In the genomic region with DNA sequence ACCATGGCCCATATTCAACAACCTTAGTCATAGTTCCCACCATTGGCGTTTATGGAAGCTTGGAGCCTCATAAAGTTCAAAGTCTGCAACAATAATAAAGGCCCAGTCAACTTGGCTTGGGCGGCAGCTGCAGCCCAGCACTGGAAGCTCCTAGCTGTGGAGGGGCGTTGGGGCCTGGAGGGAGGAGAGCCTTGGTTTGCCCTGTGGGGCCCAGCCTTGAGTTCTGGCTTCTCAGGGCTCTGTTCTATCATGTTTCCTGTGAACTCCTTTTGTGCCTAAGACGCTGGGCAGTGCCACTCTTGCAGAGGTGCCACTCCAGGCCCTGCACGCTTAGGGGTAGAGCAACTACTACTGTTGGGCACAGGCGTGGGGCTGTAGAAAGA, we compare ENCODE assay signal across 1 cellular context.
A peak's percentile ranks its signal among the peaks of the same experiment; 100 is the strongest.
TF ChIP-seq lines count a peak whose summit lies in the region.

No MANE protein-coding gene starts in this region.

TF ChIP-seq in HepG2, 621 proteins besides CTCF, POLR2A, EP300 and RAD21 (continued from another document):
- TF ChIP-seq, protein P1, sequence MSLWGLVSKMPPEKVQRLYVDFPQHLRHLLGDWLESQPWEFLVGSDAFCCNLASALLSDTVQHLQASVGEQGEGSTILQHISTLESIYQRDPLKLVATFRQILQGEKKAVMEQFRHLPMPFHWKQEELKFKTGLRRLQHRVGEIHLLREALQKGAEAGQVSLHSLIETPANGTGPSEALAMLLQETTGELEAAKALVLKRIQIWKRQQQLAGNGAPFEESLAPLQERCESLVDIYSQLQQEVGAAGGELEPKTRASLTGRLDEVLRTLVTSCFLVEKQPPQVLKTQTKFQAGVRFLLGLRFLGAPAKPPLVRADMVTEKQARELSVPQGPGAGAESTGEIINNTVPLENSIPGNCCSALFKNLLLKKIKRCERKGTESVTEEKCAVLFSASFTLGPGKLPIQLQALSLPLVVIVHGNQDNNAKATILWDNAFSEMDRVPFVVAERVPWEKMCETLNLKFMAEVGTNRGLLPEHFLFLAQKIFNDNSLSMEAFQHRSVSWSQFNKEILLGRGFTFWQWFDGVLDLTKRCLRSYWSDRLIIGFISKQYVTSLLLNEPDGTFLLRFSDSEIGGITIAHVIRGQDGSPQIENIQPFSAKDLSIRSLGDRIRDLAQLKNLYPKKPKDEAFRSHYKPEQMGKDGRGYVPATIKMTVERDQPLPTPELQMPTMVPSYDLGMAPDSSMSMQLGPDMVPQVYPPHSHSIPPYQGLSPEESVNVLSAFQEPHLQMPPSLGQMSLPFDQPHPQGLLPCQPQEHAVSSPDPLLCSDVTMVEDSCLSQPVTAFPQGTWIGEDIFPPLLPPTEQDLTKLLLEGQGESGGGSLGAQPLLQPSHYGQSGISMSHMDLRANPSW (CRISPR knock-in tag; IDR thresholded peaks at IDR 0.05; ENCODE audit: borderline replicate concordance), result no peak
- TF ChIP-seq, protein P2, sequence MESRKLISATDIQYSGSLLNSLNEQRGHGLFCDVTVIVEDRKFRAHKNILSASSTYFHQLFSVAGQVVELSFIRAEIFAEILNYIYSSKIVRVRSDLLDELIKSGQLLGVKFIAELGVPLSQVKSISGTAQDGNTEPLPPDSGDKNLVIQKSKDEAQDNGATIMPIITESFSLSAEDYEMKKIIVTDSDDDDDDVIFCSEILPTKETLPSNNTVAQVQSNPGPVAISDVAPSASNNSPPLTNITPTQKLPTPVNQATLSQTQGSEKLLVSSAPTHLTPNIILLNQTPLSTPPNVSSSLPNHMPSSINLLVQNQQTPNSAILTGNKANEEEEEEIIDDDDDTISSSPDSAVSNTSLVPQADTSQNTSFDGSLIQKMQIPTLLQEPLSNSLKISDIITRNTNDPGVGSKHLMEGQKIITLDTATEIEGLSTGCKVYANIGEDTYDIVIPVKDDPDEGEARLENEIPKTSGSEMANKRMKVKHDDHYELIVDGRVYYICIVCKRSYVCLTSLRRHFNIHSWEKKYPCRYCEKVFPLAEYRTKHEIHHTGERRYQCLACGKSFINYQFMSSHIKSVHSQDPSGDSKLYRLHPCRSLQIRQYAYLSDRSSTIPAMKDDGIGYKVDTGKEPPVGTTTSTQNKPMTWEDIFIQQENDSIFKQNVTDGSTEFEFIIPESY (CRISPR knock-in tag; IDR thresholded peaks at IDR 0.05), result no peak
- TF ChIP-seq HDAC6 (IDR thresholded peaks at IDR 0.05; ENCODE audit: low read depth, low read length) (no peak), ARNTL (CRISPR knock-in tag; IDR thresholded peaks at IDR 0.05) (no peak), RFX1 (IDR thresholded peaks at IDR 0.05) (no peak), EHMT2 (IDR thresholded peaks at IDR 0.05; ENCODE audit: borderline replicate concordance, low read depth, low read length) (peak; percentile 65; the same call in 1 of the 2 replicates), HOXA9 (CRISPR knock-in tag; IDR thresholded peaks at IDR 0.05; ENCODE audit: borderline replicate concordance) (no peak), ZSCAN25 (CRISPR knock-in tag; IDR thresholded peaks at IDR 0.05) (no peak), SAP130 (CRISPR knock-in tag; IDR thresholded peaks at IDR 0.05; ENCODE audit: low read depth) (peak; percentile 70), NONO (IDR thresholded peaks at IDR 0.05) (no peak), NONO (CRISPR knock-in tag; conservative IDR thresholded peaks at IDR 0.05) (no peak), SAFB2 (CRISPR knock-in tag; IDR thresholded peaks at IDR 0.05; ENCODE audit: borderline replicate concordance, low read depth) (0 out of 2 replicates have a peak, but pooled peaks have one; percentile 60), KLF9 (CRISPR knock-in tag; IDR thresholded peaks at IDR 0.05; ENCODE audit: low read depth) (no peak), MTF2 (CRISPR knock-in tag; IDR thresholded peaks at IDR 0.05; ENCODE audit: borderline replicate concordance) (no peak), RXRA (CRISPR knock-in tag; IDR thresholded peaks at IDR 0.05) (peak; percentile 26; the same call in 1 of the 2 replicates), ETV6 (CRISPR knock-in tag; conservative IDR thresholded peaks at IDR 0.05) (no peak), KLF11 (CRISPR knock-in tag; IDR thresholded peaks at IDR 0.05) (no peak), ZFX (CRISPR knock-in tag; IDR thresholded peaks at IDR 0.05; ENCODE audit: low read depth) (peak; percentile 46; the same call in 1 of the 2 replicates), ZNF713 (CRISPR knock-in tag; IDR thresholded peaks at IDR 0.05) (0 out of 2 replicates have a peak, but pooled peaks have one; percentile 49), SALL1 (CRISPR knock-in tag; IDR thresholded peaks at IDR 0.05) (peak; percentile 48; the same call in 1 of the 2 replicates)
- TF ChIP-seq, protein P3, sequence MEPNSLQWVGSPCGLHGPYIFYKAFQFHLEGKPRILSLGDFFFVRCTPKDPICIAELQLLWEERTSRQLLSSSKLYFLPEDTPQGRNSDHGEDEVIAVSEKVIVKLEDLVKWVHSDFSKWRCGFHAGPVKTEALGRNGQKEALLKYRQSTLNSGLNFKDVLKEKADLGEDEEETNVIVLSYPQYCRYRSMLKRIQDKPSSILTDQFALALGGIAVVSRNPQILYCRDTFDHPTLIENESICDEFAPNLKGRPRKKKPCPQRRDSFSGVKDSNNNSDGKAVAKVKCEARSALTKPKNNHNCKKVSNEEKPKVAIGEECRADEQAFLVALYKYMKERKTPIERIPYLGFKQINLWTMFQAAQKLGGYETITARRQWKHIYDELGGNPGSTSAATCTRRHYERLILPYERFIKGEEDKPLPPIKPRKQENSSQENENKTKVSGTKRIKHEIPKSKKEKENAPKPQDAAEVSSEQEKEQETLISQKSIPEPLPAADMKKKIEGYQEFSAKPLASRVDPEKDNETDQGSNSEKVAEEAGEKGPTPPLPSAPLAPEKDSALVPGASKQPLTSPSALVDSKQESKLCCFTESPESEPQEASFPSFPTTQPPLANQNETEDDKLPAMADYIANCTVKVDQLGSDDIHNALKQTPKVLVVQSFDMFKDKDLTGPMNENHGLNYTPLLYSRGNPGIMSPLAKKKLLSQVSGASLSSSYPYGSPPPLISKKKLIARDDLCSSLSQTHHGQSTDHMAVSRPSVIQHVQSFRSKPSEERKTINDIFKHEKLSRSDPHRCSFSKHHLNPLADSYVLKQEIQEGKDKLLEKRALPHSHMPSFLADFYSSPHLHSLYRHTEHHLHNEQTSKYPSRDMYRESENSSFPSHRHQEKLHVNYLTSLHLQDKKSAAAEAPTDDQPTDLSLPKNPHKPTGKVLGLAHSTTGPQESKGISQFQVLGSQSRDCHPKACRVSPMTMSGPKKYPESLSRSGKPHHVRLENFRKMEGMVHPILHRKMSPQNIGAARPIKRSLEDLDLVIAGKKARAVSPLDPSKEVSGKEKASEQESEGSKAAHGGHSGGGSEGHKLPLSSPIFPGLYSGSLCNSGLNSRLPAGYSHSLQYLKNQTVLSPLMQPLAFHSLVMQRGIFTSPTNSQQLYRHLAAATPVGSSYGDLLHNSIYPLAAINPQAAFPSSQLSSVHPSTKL (CRISPR knock-in tag; IDR thresholded peaks at IDR 0.05), result peak; percentile 29; the same call in 1 of the 2 replicates
- TF ChIP-seq, protein P4, sequence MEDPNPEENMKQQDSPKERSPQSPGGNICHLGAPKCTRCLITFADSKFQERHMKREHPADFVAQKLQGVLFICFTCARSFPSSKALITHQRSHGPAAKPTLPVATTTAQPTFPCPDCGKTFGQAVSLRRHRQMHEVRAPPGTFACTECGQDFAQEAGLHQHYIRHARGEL (CRISPR knock-in tag; IDR thresholded peaks at IDR 0.05), result no peak
- TF ChIP-seq, protein P5, sequence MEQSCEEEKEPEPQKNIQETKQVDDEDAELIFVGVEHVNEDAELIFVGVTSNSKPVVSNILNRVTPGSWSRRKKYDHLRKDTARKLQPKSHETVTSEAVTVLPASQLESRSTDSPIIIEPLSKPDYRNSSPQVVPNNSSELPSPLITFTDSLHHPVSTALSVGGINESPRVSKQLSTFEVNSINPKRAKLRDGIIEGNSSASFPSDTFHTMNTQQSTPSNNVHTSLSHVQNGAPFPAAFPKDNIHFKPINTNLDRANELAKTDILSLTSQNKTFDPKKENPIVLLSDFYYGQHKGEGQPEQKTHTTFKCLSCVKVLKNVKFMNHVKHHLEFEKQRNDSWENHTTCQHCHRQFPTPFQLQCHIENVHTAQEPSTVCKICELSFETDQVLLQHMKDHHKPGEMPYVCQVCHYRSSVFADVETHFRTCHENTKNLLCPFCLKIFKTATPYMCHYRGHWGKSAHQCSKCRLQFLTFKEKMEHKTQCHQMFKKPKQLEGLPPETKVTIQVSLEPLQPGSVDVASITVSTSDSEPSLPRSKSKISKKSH (CRISPR knock-in tag; IDR thresholded peaks at IDR 0.05; ENCODE audit: borderline replicate concordance), result 0 out of 2 replicates have a peak, but pooled peaks have one; percentile 11
- TF ChIP-seq, protein P6, sequence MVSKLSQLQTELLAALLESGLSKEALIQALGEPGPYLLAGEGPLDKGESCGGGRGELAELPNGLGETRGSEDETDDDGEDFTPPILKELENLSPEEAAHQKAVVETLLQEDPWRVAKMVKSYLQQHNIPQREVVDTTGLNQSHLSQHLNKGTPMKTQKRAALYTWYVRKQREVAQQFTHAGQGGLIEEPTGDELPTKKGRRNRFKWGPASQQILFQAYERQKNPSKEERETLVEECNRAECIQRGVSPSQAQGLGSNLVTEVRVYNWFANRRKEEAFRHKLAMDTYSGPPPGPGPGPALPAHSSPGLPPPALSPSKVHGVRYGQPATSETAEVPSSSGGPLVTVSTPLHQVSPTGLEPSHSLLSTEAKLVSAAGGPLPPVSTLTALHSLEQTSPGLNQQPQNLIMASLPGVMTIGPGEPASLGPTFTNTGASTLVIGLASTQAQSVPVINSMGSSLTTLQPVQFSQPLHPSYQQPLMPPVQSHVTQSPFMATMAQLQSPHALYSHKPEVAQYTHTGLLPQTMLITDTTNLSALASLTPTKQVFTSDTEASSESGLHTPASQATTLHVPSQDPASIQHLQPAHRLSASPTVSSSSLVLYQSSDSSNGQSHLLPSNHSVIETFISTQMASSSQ (IDR thresholded peaks at IDR 0.05; ENCODE audit: low read depth), result no peak
- TF ChIP-seq, protein P6 (CRISPR knock-in tag; IDR thresholded peaks at IDR 0.05; ENCODE audit: borderline replicate concordance), result no peak
- TF ChIP-seq, protein P7, sequence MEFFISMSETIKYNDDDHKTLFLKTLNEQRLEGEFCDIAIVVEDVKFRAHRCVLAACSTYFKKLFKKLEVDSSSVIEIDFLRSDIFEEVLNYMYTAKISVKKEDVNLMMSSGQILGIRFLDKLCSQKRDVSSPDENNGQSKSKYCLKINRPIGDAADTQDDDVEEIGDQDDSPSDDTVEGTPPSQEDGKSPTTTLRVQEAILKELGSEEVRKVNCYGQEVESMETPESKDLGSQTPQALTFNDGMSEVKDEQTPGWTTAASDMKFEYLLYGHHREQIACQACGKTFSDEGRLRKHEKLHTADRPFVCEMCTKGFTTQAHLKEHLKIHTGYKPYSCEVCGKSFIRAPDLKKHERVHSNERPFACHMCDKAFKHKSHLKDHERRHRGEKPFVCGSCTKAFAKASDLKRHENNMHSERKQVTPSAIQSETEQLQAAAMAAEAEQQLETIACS (CRISPR knock-in tag; IDR thresholded peaks at IDR 0.05), result no peak
- TF ChIP-seq, protein P8, sequence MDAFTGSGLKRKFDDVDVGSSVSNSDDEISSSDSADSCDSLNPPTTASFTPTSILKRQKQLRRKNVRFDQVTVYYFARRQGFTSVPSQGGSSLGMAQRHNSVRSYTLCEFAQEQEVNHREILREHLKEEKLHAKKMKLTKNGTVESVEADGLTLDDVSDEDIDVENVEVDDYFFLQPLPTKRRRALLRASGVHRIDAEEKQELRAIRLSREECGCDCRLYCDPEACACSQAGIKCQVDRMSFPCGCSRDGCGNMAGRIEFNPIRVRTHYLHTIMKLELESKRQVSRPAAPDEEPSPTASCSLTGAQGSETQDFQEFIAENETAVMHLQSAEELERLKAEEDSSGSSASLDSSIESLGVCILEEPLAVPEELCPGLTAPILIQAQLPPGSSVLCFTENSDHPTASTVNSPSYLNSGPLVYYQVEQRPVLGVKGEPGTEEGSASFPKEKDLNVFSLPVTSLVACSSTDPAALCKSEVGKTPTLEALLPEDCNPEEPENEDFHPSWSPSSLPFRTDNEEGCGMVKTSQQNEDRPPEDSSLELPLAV (CRISPR knock-in tag; conservative IDR thresholded peaks at IDR 0.05; ENCODE audit: low read depth), result no peak
